ENCODE assay signal across 11 cellular contexts in genomic region chr1:97186381-97186780, GRCh38.
DNase-seq lines count a peak whose midpoint lies in the region; ATAC-seq and TF ChIP-seq lines count a peak whose summit lies in the region.
"Had no signal": no experiment of that assay in that cellular context is flagged by ENCODE, and none has a peak within 500 bp of the region (broad histone marks: within the 10 kb centered on the region; RNA-seq: fewer than 3 reads in every experiment).

No MANE protein-coding gene starts in this region.

- TF ChIP-seq CTCF in 22Rv1 (IDR thresholded peaks at IDR 0.05) (peak; percentile 41), NB4 (IDR thresholded peaks at IDR 0.05; ENCODE audit: low read depth, low read length) (peak; percentile 8)

- H3K4me3 ChIP-seq in NB4 (ENCODE audit: low read depth, low read length), result no peak overlapping the region
- H3K4me3 ChIP-seq: SK-N-MC had no signal

- DNase-seq in ELR (ENCODE audit: low read depth), result peak; percentile 51
- peak; percentile 20 for DNase-seq in NB4 (ENCODE audit: low read depth)
- DNase-seq in dermis microvascular lymphatic vessel endothelial cell (ENCODE audit: low read depth in 2 of 2), result peak; percentile 2 to 19
- DNase-seq in HT-29 (ENCODE audit: low spot score), result no peak
- no peak for DNase-seq in effector CD8-positive, alpha-beta T cell (lab: John Stamatoyannopoulos, UW)
- DNase-seq: CD8-positive, alpha-beta memory T cell; NCI-H2029 had no signal

- no peak for ATAC-seq in HG02938 (IDR thresholded peaks at IDR 0.05; ENCODE audit: unreplicated experiment)
- ATAC-seq in GM19328 (IDR thresholded peaks at IDR 0.05; ENCODE audit: unreplicated experiment), result no peak

- no peak for TF ChIP-seq POLR2A in NB4 (IDR thresholded peaks at IDR 0.05; ENCODE audit: extremely low read depth, insufficient read length)

- no peak overlapping the region for H3K27ac ChIP-seq in 22Rv1
- H3K27ac ChIP-seq: SK-N-MC had no signal

Comparison
In these comparisons a context has a peak if more than half of its experiments do, and no peak if none do; other contexts are left out.
1. DNase-seq: peak in ELR (single experiment), NB4 (single experiment) and dermis microvascular lymphatic vessel endothelial cell (2 of 2); none in HT-29 (single experiment) and effector CD8-positive, alpha-beta T cell (single experiment).